29 cellular contexts compared by ENCODE assay signal in genomic region chr5:101662263-101662662, GRCh38.
"Had no signal": no experiment of that assay in that cellular context is flagged by ENCODE, and none has a peak within 500 bp of the region (broad histone marks: within the 10 kb centered on the region; RNA-seq: fewer than 3 reads in every experiment).

No MANE protein-coding gene starts in this region.

- H3K9me3 ChIP-seq: ascending aorta, colonic mucosa had no signal

- DNase-seq: activated B cell treated with CpG ODN at 0.5 μM for 24 hours; activated CD4-positive, alpha-beta memory T cell treated with anti-CD3 and anti-CD28 coated beads, Interleukin-2, amount 10 ng/mL, durations not matched to agents 7 days and 5 days; activated CD4-positive, alpha-beta T cell treated with anti-CD3 and anti-CD28 coated beads for 4 hours; activated CD4-positive, alpha-beta T cell treated with anti-CD3 and anti-CD28 coated beads, Interleukin-2, amount 10 ng/mL, durations not matched to agents 24 days and 14 days; activated CD4-positive, alpha-beta T cell treated with anti-CD3 and anti-CD28 coated beads, Interleukin-2, amount 50 U/mL, for 1 hour; activated CD4-positive, alpha-beta T cell treated with anti-CD3 and anti-CD28 coated beads, Interleukin-2, amount 50 U/mL, for 48 hours; activated CD4-positive, CD25-positive, alpha-beta regulatory T cell treated with anti-CD3 and anti-CD28 coated beads, Interleukin-2, amount 50 U/mL, for 72 hours; activated CD8-positive, alpha-beta memory T cell treated with anti-CD3 and anti-CD28 coated beads for 24 hours; activated CD8-positive, alpha-beta memory T cell treated with anti-CD3 and anti-CD28 coated beads, Interleukin-2, amount 10 ng/mL, durations not matched to agents 7 days and 5 days; activated CD8-positive, alpha-beta memory T cell treated with anti-CD3 and anti-CD28 coated beads, Interleukin-2, amount 50 U/mL, for 48 hours; activated CD8-positive, alpha-beta T cell treated with anti-CD3 and anti-CD28 coated beads, Interleukin-2, amount 10 ng/mL, durations not matched to agents 7 days and 5 days; activated effector memory CD4-positive, alpha-beta T cell treated with Interleukin-2 at 50 U/mL for 16 hours; activated gamma-delta T cell; activated naive CD4-positive, alpha-beta T cell treated with anti-CD3 and anti-CD28 coated beads, Interleukin-2, amount 10 ng/mL, durations not matched to agents 7 days and 5 days; activated naive CD4-positive, alpha-beta T cell treated with Interleukin-2 at 50 U/mL for 16 hours; activated naive CD8-positive, alpha-beta T cell treated with anti-CD3 and anti-CD28 coated beads, Interleukin-2, amount 10 ng/mL, durations not matched to agents 7 days and 5 days; activated naive CD8-positive, alpha-beta T cell treated with anti-CD3 and anti-CD28 coated beads, Interleukin-2, amount 50 U/mL, for 24 hours; activated T-cell treated with anti-CD3 and anti-CD28 coated beads, Interleukin-2, amount 50 U/mL, for 24 hours; activated T-cell treated with anti-CD3 and anti-CD28 coated beads, Interleukin-2, amount 50 U/mL, for 48 hours; amygdala; anterior cingulate cortex; caudate nucleus; cerebellar nuclear complex; colonic mucosa; T-helper 2 cell; T-helper 9 cell had no signal

- H3K27ac ChIP-seq: ascending aorta, cardiac muscle cell, colonic mucosa, VCaP had no signal

- H3K4me1 ChIP-seq: ascending aorta, colonic mucosa had no signal

- ATAC-seq: activated CD8-positive, alpha-beta memory T cell treated with anti-CD3 and anti-CD28 coated beads, Interleukin-2, amount 10 ng/mL, durations not matched to agents 7 days and 5 days; activated CD8-positive, alpha-beta T cell treated with anti-CD3 and anti-CD28 coated beads, Interleukin-2, amount 10 ng/mL, durations not matched to agents 7 days and 5 days; activated naive CD8-positive, alpha-beta T cell treated with anti-CD3 and anti-CD28 coated beads, Interleukin-2, amount 50 U/mL, for 24 hours had no signal

- H3K4me3 ChIP-seq: ascending aorta, cardiac muscle cell, colonic mucosa had no signal

- H3K36me3 ChIP-seq: ascending aorta, cardiac muscle cell, colonic mucosa had no signal

- H3K27me3 ChIP-seq: ascending aorta, cardiac muscle cell, colonic mucosa had no signal
